ENCODE assay signal across 18 cellular contexts in the genomic region with DNA sequence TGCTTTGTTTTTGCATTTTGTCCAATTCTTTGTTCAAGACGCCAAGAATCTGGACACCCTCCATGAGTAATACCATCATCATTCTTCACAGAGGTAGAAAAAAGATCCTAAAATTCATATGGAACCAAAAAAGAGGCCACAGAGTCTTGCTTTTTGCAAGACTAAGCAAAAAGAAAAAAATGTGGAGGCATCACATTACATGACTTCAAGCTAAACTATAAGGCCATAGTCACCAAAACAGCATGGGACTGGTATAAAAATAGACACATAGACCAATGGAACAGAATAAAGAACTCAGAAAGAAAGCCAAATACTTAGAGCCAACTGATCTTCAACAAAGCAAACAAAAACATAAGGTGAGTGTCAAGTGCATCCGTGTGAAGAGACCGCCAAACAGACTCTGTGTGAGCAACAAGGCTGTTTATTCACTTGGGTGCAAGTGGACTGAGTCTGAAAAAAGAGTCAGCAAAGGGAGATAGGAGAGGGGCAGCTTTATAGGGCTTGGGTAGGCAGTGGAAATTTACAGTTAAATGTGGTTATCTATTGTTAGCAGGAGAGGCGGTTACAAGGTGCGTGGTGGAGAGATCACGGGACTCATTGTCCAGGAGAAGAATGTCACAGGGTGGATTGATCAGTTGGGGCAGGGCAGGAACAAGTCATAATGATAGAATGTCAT. TPM values are rescaled to one million over a fixed set of nuclear protein-coding genes. Genes with fewer than 3 reads are reported as not detected.
DNase-seq lines count a peak whose midpoint lies in the region; ATAC-seq, FAIRE-seq and TF ChIP-seq lines count a peak whose summit lies in the region.
"Had no signal": no experiment of that assay in that cellular context is flagged by ENCODE, and none has a peak within 500 bp of the region (broad histone marks: within the 10 kb centered on the region; RNA-seq: fewer than 3 reads in every experiment).

No MANE protein-coding gene starts in this region.

- H3K4me3 ChIP-seq in psoas muscle, result no peak overlapping the region
- H3K4me3 ChIP-seq: GM12878, heart left ventricle, lung, Peyer's patch had no signal

- peaks cover 14% of the 10 kb centered on the region for H3K4me1 ChIP-seq in psoas muscle
- H3K4me1 ChIP-seq: heart left ventricle, Peyer's patch had no signal

- FAIRE-seq in RCC 7860 (lab: Jason Lieb, UNC), result no peak
- FAIRE-seq: GM12878, GM19239 had no signal

- H3K27me3 ChIP-seq in psoas muscle (ENCODE audit: insufficient read depth in 3 of 3, low read length in 2 of 3), result no peaks in the 10 kb centered on the region
- H3K27me3 ChIP-seq: heart left ventricle, Peyer's patch had no signal

- no peaks in the 10 kb centered on the region for H3K36me3 ChIP-seq in psoas muscle (ENCODE audit: insufficient read depth in 1 of 2, low read depth in 1 of 2)
- H3K36me3 ChIP-seq: heart left ventricle, Peyer's patch had no signal

- peak overlapping the region; percentile 62 for H3K27ac ChIP-seq in psoas muscle
- H3K27ac ChIP-seq: heart left ventricle, Peyer's patch had no signal

- peak; percentile 10 for DNase-seq in DMS153 treated with DMSO at 0.1 percent for 48 hours (lab: John Stamatoyannopoulos, UW; ENCODE audit: unreplicated experiment)
- peak; percentile 63 for DNase-seq in LHCN-M2 (ENCODE audit: low read depth)
- peak; percentile 78 for DNase-seq in dedifferentiated amniotic fluid mesenchymal stem cell (ENCODE audit: extremely low spot score)
- no peak for DNase-seq in psoas muscle
- no peak for DNase-seq in activated naive CD4-positive, alpha-beta T cell (lab: John Stamatoyannopoulos, UW)
- no peak for DNase-seq in DMS79 (lab: John Stamatoyannopoulos, UW)
- no peak for DNase-seq in NCI-H1694 treated with DMSO at 0.1 percent for 48 hours (lab: John Stamatoyannopoulos, UW)
- DNase-seq in RCC 7860 (ENCODE audit: low spot score), result no peak
- DNase-seq: activated CD8-positive, alpha-beta memory T cell treated with anti-CD3 and anti-CD28 coated beads, Interleukin-2, amount 50 U/mL, for 4 hours; heart left ventricle; Peyer's patch; stimulated activated CD4-positive, alpha-beta T cell treated with anti-CD3 and anti-CD28 coated beads, Interleukin-4, amount 100 ng/mL, for 4 hours; stimulated activated naive CD8-positive, alpha-beta T cell treated with anti-CD3 and anti-CD28 coated beads, Interleukin-15, Interleukin-2, amounts not matched to agents 100 U/mL and 50 U/mL, for 24 hours had no signal

- peak in 3 of 4 donors; percentile 25 to 59 (median 43) for ATAC-seq in psoas muscle
- ATAC-seq: GM12878; HCT116; heart left ventricle; stimulated activated naive CD8-positive, alpha-beta T cell treated with anti-CD3 and anti-CD28 coated beads, Interleukin-15, Interleukin-2, amounts not matched to agents 100 U/mL and 50 U/mL, for 24 hours had no signal

- intact Hi-C loops in psoas muscle (cut with DNase I), result loop anchor here (5.0 kb wide), 2 partner anchors 35 to 40 kb away; no protein-coding TSS in a partner anchor

- H3K9me3 ChIP-seq in psoas muscle, result no peaks in the 10 kb centered on the region
- H3K9me3 ChIP-seq: heart left ventricle, Peyer's patch had no signal

- 41 to 61% (median 59%) methylated on average over 6 of the region's 6 CpGs for WGBS in psoas muscle, 3 donors

- no peak for TF ChIP-seq CTCF in psoas muscle (IDR thresholded peaks at IDR 0.05)

RNA-seq across cellular contexts. Expression of a gene that starts 10.9 kb away (rescaled TPM):
- total RNA-seq in LHCN-M2 (2014; rRNA removed), result not detected in 2 replicates
- polyA plus RNA-seq in LHCN-M2 (2012), result not detected
- 1,000 to 10,000 TPM in 2 of 4 donors, 100 to 1,000 TPM in 2; 714 to 1,417 (median 917) TPM for total RNA-seq in psoas muscle
- polyA plus RNA-seq in psoas muscle, result 1,000 to 10,000 TPM in 2 of 3 donors, 100 to 1,000 TPM in 1; 856 to 1,389 (median 1,075) TPM
- total RNA-seq: GM12878, lung, osteocyte, Peyer's patch had no signal
- polyA plus RNA-seq: GM12878, lung had no signal

Comparison
In these comparisons a context has a peak if more than half of its experiments do, and no peak if none do; other contexts are left out.
1. DNase-seq: peak in DMS153 treated with DMSO at 0.1 percent for 48 hours (single experiment), LHCN-M2 (single experiment) and dedifferentiated amniotic fluid mesenchymal stem cell (single experiment); none in psoas muscle (0 of 2), activated naive CD4-positive, alpha-beta T cell (0 of 4), DMS79 (single experiment), NCI-H1694 treated with DMSO at 0.1 percent for 48 hours (single experiment) and RCC 7860 (single experiment).
2. RNA of a gene that starts 10.9 kb away (total RNA-seq): 714 to 1,417 TPM in psoas muscle; not detected in LHCN-M2; every median in the first group is over 100 times any median in the second.